28 cellular contexts compared by ENCODE assay signal in genomic region chr6:37582309-37582708, GRCh38.
DNase-seq lines count a peak whose midpoint lies in the region; ATAC-seq, FAIRE-seq and TF ChIP-seq lines count a peak whose summit lies in the region.
"Had no signal": no experiment of that assay in that cellular context is flagged by ENCODE, and none has a peak within 500 bp of the region (broad histone marks: within the 10 kb centered on the region; RNA-seq: fewer than 3 reads in every experiment).

No MANE protein-coding gene starts in this region.

- H3K36me3 ChIP-seq in H1 (ENCODE audit: control insufficient read depth in 2 of 4, insufficient read depth in 4 of 4, low read length in 3 of 4) (no peaks in the 10 kb centered on the region), H7 (replicated peaks; ENCODE audit: control insufficient read depth, insufficient read depth, low read length) (no peaks in the 10 kb centered on the region)
- H3K36me3 ChIP-seq: adrenal gland, sigmoid colon, thoracic aorta, WERI-Rb-1 had no signal

- no peak overlapping the region for H2BK5ac ChIP-seq in H1 (ENCODE audit: low read depth, low read length)

- H2AK5ac ChIP-seq in H1 (ENCODE audit: low read depth, low read length) = no peak overlapping the region

- H3K9ac ChIP-seq in H1 (replicated peaks in 1 of 4; ENCODE audit: extremely low read depth in 1 of 4, low read depth in 3 of 4, low read length in 3 of 4) = no peak overlapping the region

- H3K4me2 ChIP-seq in H1 (ENCODE audit: insufficient read depth in 1 of 2, low read depth in 2 of 2, low read length in 2 of 2) = 0 out of 4 replicates have a peak overlapping the region, but pooled peaks of 1 of the 2 experiments have one; percentile 16

- H3K9me3 Mint-ChIP-seq in Calu3 (ENCODE audit: low read depth, unreplicated experiment) = no peaks in the 10 kb centered on the region
- H3K9me3 Mint-ChIP-seq in nephron progenitor cell = no peaks in the 10 kb centered on the region
- H3K9me3 Mint-ChIP-seq: CD4-positive, alpha-beta T cell; mesothelial cell of epicardium; natural killer cell treated with Interleukin-12 subunit alpha and Interleukin-12 subunit beta and Interleukin-15 and Interleukin-18, amount 100 ng/mL, for 72 hours; T-helper 2 cell treated with Interferon-gamma antibody and Interleukin-4, amounts not matched to agents 5 μg/mL and 100 μg/mL, for 36 hours had no signal

- ATAC-seq in GM19351 (IDR thresholded peaks at IDR 0.05; ENCODE audit: unreplicated experiment) = no peak
- ATAC-seq: natural killer cell treated with Interleukin-12 subunit alpha and Interleukin-12 subunit beta and Interleukin-15 and Interleukin-18, amount 100 ng/mL, for 72 hours had no signal

- no peak overlapping the region for H2BK12ac ChIP-seq in H1 (ENCODE audit: low read depth, low read length)

- H3K27me3 Mint-ChIP-seq in Calu3 (ENCODE audit: unreplicated experiment) (peaks cover 38% of the 10 kb centered on the region), nephron progenitor cell (ENCODE audit: low read depth, poor library complexity) (peaks cover 38% of the 10 kb centered on the region)
- H3K27me3 Mint-ChIP-seq: CD4-positive, alpha-beta T cell had no signal

- POLR2A ChIA-PET in H1 (lab: Charles Lee; ENCODE audit: partially characterized antibody) = no interaction called here

- no peak overlapping the region for H4K8ac ChIP-seq in H1 (ENCODE audit: extremely low read depth, insufficient read depth, low read length)

- no peak for TF ChIP-seq RAD21 in H1 (IDR thresholded peaks at IDR 0.05 in 1 of 2, conservative IDR thresholded peaks at IDR 0.05 in 1 of 2; ENCODE audit: low read depth in 2 of 2, low read length in 2 of 2)

- 78% methylated on average over 6 of the region's 6 CpGs; no CpG with 5 or more reads in 1 of the 2 experiments for WGBS in H1 (ENCODE audit: extremely low coverage in 1 of 2, insufficient coverage in 1 of 2, insufficient read length in 1 of 2, insufficient replicate concordance in 2 of 2, low coverage in 1 of 2, low lambda C conversion rate in 2 of 2, missing lambda C conversion rate in 1 of 2), 2 experiments

- H3K23me2 ChIP-seq in H1 (ENCODE audit: low read depth, low read length) = no peaks in the 10 kb centered on the region

- no peak overlapping the region; the same call in 1 of the 2 replicates for H2AFZ ChIP-seq in H1 (ENCODE audit: low read length)

- H4K91ac ChIP-seq in H1 (replicated peaks; ENCODE audit: insufficient read length, low read length) = no peak overlapping the region

- no peak overlapping the region for H3K18ac ChIP-seq in H1 (ENCODE audit: extremely low read depth, low read length)

- H3K9me3 ChIP-seq in H1 (ENCODE audit: insufficient read depth in 2 of 2, low read depth in 1 of 2, low read length in 1 of 2) = no peaks in the 10 kb centered on the region
- H3K9me3 ChIP-seq: adrenal gland, sigmoid colon, thoracic aorta had no signal

- no peak overlapping the region for H2BK120ac ChIP-seq in H1 (replicated peaks; ENCODE audit: low read depth, low read length)

- no peak overlapping the region for H3K27ac Mint-ChIP-seq in Calu3 (ENCODE audit: unreplicated experiment)
- H3K27ac Mint-ChIP-seq in nephron progenitor cell = no peak overlapping the region
- H3K27ac Mint-ChIP-seq: CD4-positive, alpha-beta T cell; mesothelial cell of epicardium; natural killer cell treated with Interleukin-12 subunit alpha and Interleukin-12 subunit beta and Interleukin-15 and Interleukin-18, amount 100 ng/mL, for 72 hours; T-helper 2 cell treated with Interferon-gamma antibody and Interleukin-4, amounts not matched to agents 5 μg/mL and 100 μg/mL, for 36 hours had no signal

- H3K27me3 ChIP-seq in H1 (replicated peaks in 1 of 4; ENCODE audit: control insufficient read depth in 3 of 4, extremely low read depth in 1 of 4, insufficient read depth in 3 of 4, low read length in 3 of 4) = no peaks in the 10 kb centered on the region; a peak in 2 of 7 replicates
- H3K27me3 ChIP-seq in H7 (ENCODE audit: control insufficient read depth, insufficient read depth, low read length) = no peaks in the 10 kb centered on the region

- no peak overlapping the region for H2BK15ac ChIP-seq in H1 (ENCODE audit: low read length)

- H4K5ac ChIP-seq in H1 (ENCODE audit: insufficient read length, low read depth, low read length) = no peak overlapping the region

- intact Hi-C loops in Calu3 (cut with micrococcal nuclease; ENCODE audit: unreplicated experiment) = no loop called here

- peaks cover 8% of the 10 kb centered on the region for H3K4me1 Mint-ChIP-seq in Calu3 (ENCODE audit: low read depth, unreplicated experiment)
- peaks cover 50% of the 10 kb centered on the region for H3K4me1 Mint-ChIP-seq in nephron progenitor cell

- no peaks in the 10 kb centered on the region for H3K79me2 ChIP-seq in H1 (ENCODE audit: control insufficient read depth in 1 of 2, insufficient read depth in 2 of 2, low read length in 2 of 2)

- H3K4me3 Mint-ChIP-seq in Calu3 (ENCODE audit: low read depth, unreplicated experiment) = no peak overlapping the region
- H3K4me3 Mint-ChIP-seq in nephron progenitor cell = no peak overlapping the region
- H3K4me3 Mint-ChIP-seq: CD4-positive, alpha-beta T cell; H9; mesothelial cell of epicardium; natural killer cell treated with Interleukin-12 subunit alpha and Interleukin-12 subunit beta and Interleukin-15 and Interleukin-18, amount 100 ng/mL, for 72 hours; T-helper 2 cell treated with Interferon-gamma antibody and Interleukin-4, amounts not matched to agents 5 μg/mL and 100 μg/mL, for 36 hours had no signal

- no peaks in the 10 kb centered on the region for H4K20me1 ChIP-seq in H1 (replicated peaks in 1 of 2; ENCODE audit: control insufficient read depth in 1 of 2, insufficient read depth in 2 of 2, low read length in 2 of 2)

- H3K36me3 Mint-ChIP-seq in Calu3 (ENCODE audit: insufficient read depth, unreplicated experiment) = no peaks in the 10 kb centered on the region
- no peaks in the 10 kb centered on the region for H3K36me3 Mint-ChIP-seq in nephron progenitor cell (ENCODE audit: low read depth)
- H3K36me3 Mint-ChIP-seq: mesothelial cell of epicardium; natural killer cell treated with Interleukin-12 subunit alpha and Interleukin-12 subunit beta and Interleukin-15 and Interleukin-18, amount 100 ng/mL, for 72 hours had no signal

- TF ChIP-seq CTCF in Calu3 (IDR thresholded peaks at IDR 0.05; ENCODE audit: unreplicated experiment) = no peak
- TF ChIP-seq CTCF in H1 (IDR thresholded peaks at IDR 0.05; ENCODE audit: control extremely low read depth in 1 of 3, insufficient read depth in 1 of 3, low read depth in 1 of 3, low read length in 3 of 3) = no peak
- TF ChIP-seq CTCF in nephron progenitor cell (IDR thresholded peaks at IDR 0.05) = no peak

- CTCF ChIA-PET in Calu3 (lab: Charles Lee) (interaction anchor here (0.5 kb wide), 1 partner anchor 95 kb away, joined by 3 read pairs; no protein-coding TSS in a partner anchor), H1 (lab: Charles Lee; ENCODE audit: partially characterized antibody) (interaction anchor here (0.9 to 13.8 kb wide), 13 partner anchors 9 to 118 kb away, joined by 3 to 163 read pairs (median 9); no protein-coding TSS in a partner anchor)

- no TSS peak for BruUV-seq in Calu3 (replicated peaks; lab: Mats Ljungman, UMichigan)

- no peak for TF ChIP-seq POLR2A in H1 (IDR thresholded peaks at IDR 0.05; ENCODE audit: control extremely low read depth in 1 of 2, low read depth in 2 of 2, low read length in 2 of 2)

- H3K23ac ChIP-seq in H1 (ENCODE audit: insufficient read length) = no peak overlapping the region

- no peak overlapping the region for H3K27ac ChIP-seq in H1 (ENCODE audit: low read depth, low read length)
- H3K27ac ChIP-seq: adrenal gland, dorsolateral prefrontal cortex, sigmoid colon, thoracic aorta, WERI-Rb-1 had no signal

- DNase-seq in Calu3 = peak; percentile 27
- DNase-seq in NCI-H226 = peak; percentile 52
- no peak for DNase-seq in H1 (ENCODE audit: low read depth in 1 of 2, low spot score in 2 of 2)
- peak; percentile 48 for DNase-seq in nephron progenitor cell
- DNase-seq in H7 = no peak
- no peak for DNase-seq in NCI-H510A treated with DMSO at 0.1 percent for 48 hours (lab: John Stamatoyannopoulos, UW)
- DNase-seq in NCI-H1694 treated with DMSO at 0.1 percent for 48 hours (lab: John Stamatoyannopoulos, UW) = no peak
- DNase-seq: activated CD4-positive, alpha-beta T cell treated with anti-CD3 and anti-CD28 coated beads, Interleukin-2, amount 50 U/mL, for 4 hours; activated gamma-delta T cell treated with Interleukin-2 at 50 U/mL for 16 hours; activated T-cell treated with anti-CD3 and anti-CD28 coated beads for 4 hours; adrenal gland; CD4-positive, alpha-beta T cell; DMS53; dorsolateral prefrontal cortex; foreskin melanocyte; H9; NCI-H1417; NCI-H774; sigmoid colon; stimulated activated naive CD4-positive, alpha-beta T cell; WERI-Rb-1 had no signal

- no peak overlapping the region for H3K56ac ChIP-seq in H1 (replicated peaks; ENCODE audit: insufficient read length, low read depth, low read length)

- H3K14ac ChIP-seq in H1 (ENCODE audit: insufficient read length) = no peak overlapping the region

- H3K79me1 ChIP-seq in H1 (ENCODE audit: low read depth, low read length) = no peaks in the 10 kb centered on the region; the same call in 1 of the 2 replicates

- H3K4me1 ChIP-seq in H1 (replicated peaks in 1 of 4; ENCODE audit: control insufficient read depth in 3 of 4, insufficient read depth in 4 of 4, low read length in 3 of 4) = peaks cover 0 to 9% (median 6%) of the 10 kb centered on the region in 4 experiments; a peak in 4 of 7 replicates
- H3K4me1 ChIP-seq: adrenal gland, sigmoid colon had no signal

- no peak overlapping the region for H2BK20ac ChIP-seq in H1 (ENCODE audit: low read length)

- H3K4ac ChIP-seq in H1 (replicated peaks; ENCODE audit: insufficient read length, low read depth, low read length) = no peak overlapping the region

- no peak for TF ChIP-seq EP300 in H1 (IDR thresholded peaks at IDR 0.05; ENCODE audit: borderline replicate concordance in 1 of 2, low read depth in 2 of 2, low read length in 2 of 2)

- FAIRE-seq in H1 (lab: Jason Lieb, UNC) = no peak
- FAIRE-seq: GM12892, GM19239 had no signal

- H3K4me3 ChIP-seq in H1 (ENCODE audit: extremely low read depth in 1 of 4, insufficient read depth in 2 of 4, low read depth in 3 of 4, low read length in 4 of 4) (no peak overlapping the region), H7 (ENCODE audit: insufficient read depth, low read depth, low read length) (no peak overlapping the region)
- H3K4me3 ChIP-seq: adrenal gland, dorsolateral prefrontal cortex, sigmoid colon, thoracic aorta had no signal

TF ChIP-seq in H1, 55 proteins besides CTCF, POLR2A, EP300 and RAD21:
- TF ChIP-seq POLR2AphosphoS5 (IDR thresholded peaks at IDR 0.05; ENCODE audit: low read depth, low read length) = no peak
- 0 out of 2 replicates have a peak, but pooled peaks have one; percentile 45 for TF ChIP-seq SP1 (IDR thresholded peaks at IDR 0.05; ENCODE audit: low read depth, low read length)

Comparison
In these comparisons a context has a peak if more than half of its experiments do, and no peak if none do; other contexts are left out.
1. DNase-seq: peak in Calu3 (single experiment), NCI-H226 (single experiment) and nephron progenitor cell (single experiment); none in H1 (0 of 2), H7 (single experiment), NCI-H510A treated with DMSO at 0.1 percent for 48 hours (single experiment) and NCI-H1694 treated with DMSO at 0.1 percent for 48 hours (single experiment).